In genomic region chr9:109026306-109026705, GRCh38 we compare ENCODE assay signal across 15 cellular contexts. TPM values are rescaled to one million over a fixed set of nuclear protein-coding genes. Genes with fewer than 3 reads are reported as not detected.
DNase-seq lines count a peak whose midpoint lies in the region; ATAC-seq and TF ChIP-seq lines count a peak whose summit lies in the region.
"Had no signal": no experiment of that assay in that cellular context is flagged by ENCODE, and none has a peak within 500 bp of the region (broad histone marks: within the 10 kb centered on the region; RNA-seq: fewer than 3 reads in every experiment).

No MANE protein-coding gene starts in this region.

- no peak overlapping the region for H4K91ac ChIP-seq in neuronal stem cell (ENCODE audit: low read depth, low read length, poor library complexity)

- no peaks in the 10 kb centered on the region for H3K27me3 Mint-ChIP-seq in CD4-positive, alpha-beta T cell
- H3K27me3 Mint-ChIP-seq in chondrocyte (ENCODE audit: low read depth): no peaks in the 10 kb centered on the region

- H2BK120ac ChIP-seq in neuronal stem cell (ENCODE audit: low read depth, low read length): no peak overlapping the region

- no peaks in the 10 kb centered on the region for H3K79me1 ChIP-seq in neuronal stem cell (ENCODE audit: low read depth, low read length)

- intact Hi-C loops in CD4-positive, alpha-beta T cell (cut with DNase I, micrococcal nuclease): no loop called here
- intact Hi-C loops in PC-9 (cut with micrococcal nuclease; ENCODE audit: unreplicated experiment): no loop called here
- intact Hi-C loops in gastrocnemius medialis (cut with DNase I; ENCODE audit: low total_unique reads): no loop called here

- H3K27ac Mint-ChIP-seq in CD4-positive, alpha-beta T cell: peak overlapping the region; percentile 15
- H3K27ac Mint-ChIP-seq in chondrocyte (ENCODE audit: unreplicated experiment): peak overlapping the region; percentile 71
- H3K27ac Mint-ChIP-seq: CD8-positive, alpha-beta T cell had no signal

- WGBS in neuronal stem cell (ENCODE audit: extremely low coverage in 2 of 2, insufficient read length in 2 of 2, insufficient replicate concordance in 1 of 2), 2 donors: no CpG with 5 or more reads among the region's 7 CpGs

- H3K14ac ChIP-seq in neuronal stem cell (ENCODE audit: low read length): no peak overlapping the region

- no peak for DNase-seq in CD4-positive, alpha-beta T cell
- DNase-seq in NCI-H524 treated with DMSO at 0.1 percent for 48 hours (lab: John Stamatoyannopoulos, UW) (peak; percentile 49), chondrocyte (ENCODE audit: low spot score) (no peak), neuronal stem cell (ENCODE audit: low spot score) (peak; percentile 20), PC-9 (no peak), gastrocnemius medialis (no peak)
- DNase-seq: CD8-positive, alpha-beta T cell; DMS79; IMR-90; NCI-H1436; NCI-H1930; RPMI8226; SHP77 treated with DMSO at 0.1 percent for 48 hours had no signal

- no peak overlapping the region for H3K18ac ChIP-seq in neuronal stem cell (ENCODE audit: low read length)

- H2BK12ac ChIP-seq in neuronal stem cell (ENCODE audit: low read length): no peak overlapping the region

- H3K4me1 ChIP-seq in neuronal stem cell (ENCODE audit: control insufficient read depth in 2 of 2, insufficient read depth in 1 of 2, low read depth in 1 of 2, low read length in 2 of 2): peaks cover 0 to 15% of the 10 kb centered on the region in 2 donors
- H3K4me1 ChIP-seq in PC-9 (replicated peaks; ENCODE audit: insufficient read depth): peaks cover 49% of the 10 kb centered on the region
- H3K4me1 ChIP-seq in gastrocnemius medialis: peaks cover 9 to 27% of the 10 kb centered on the region in 2 donors

- H3K27ac ChIP-seq in CD4-positive, alpha-beta T cell (ENCODE audit: low read depth, low read length): no peak overlapping the region
- peak overlapping the region; percentile 76 for H3K27ac ChIP-seq in neuronal stem cell (replicated peaks; ENCODE audit: low read length)
- no peak overlapping the region for H3K27ac ChIP-seq in PC-9
- no peak overlapping the region for H3K27ac ChIP-seq in gastrocnemius medialis

- no peaks in the 10 kb centered on the region for H3K9me3 Mint-ChIP-seq in CD4-positive, alpha-beta T cell
- H3K9me3 Mint-ChIP-seq in chondrocyte (ENCODE audit: low read depth): no peaks in the 10 kb centered on the region
- H3K9me3 Mint-ChIP-seq: CD8-positive, alpha-beta T cell had no signal

- TF ChIP-seq POLR2A in gastrocnemius medialis (IDR thresholded peaks at IDR 0.05): no peak

- H2BK5ac ChIP-seq in neuronal stem cell (ENCODE audit: low read length): no peak overlapping the region

- ATAC-seq in CD4-positive, alpha-beta T cell (ENCODE audit: poor library complexity): no peak
- ATAC-seq in HG03280 (IDR thresholded peaks at IDR 0.05; ENCODE audit: unreplicated experiment) (no peak), gastrocnemius medialis (no peak)
- ATAC-seq: CD8-positive, alpha-beta T cell; SK-N-SH treated with all-trans-retinoic acid at 6 μM for 48 hours had no signal

- no peaks in the 10 kb centered on the region for H3K27me3 ChIP-seq in CD4-positive, alpha-beta T cell (ENCODE audit: control insufficient read depth, insufficient read depth, low read length)
- H3K27me3 ChIP-seq in neuronal stem cell (ENCODE audit: control insufficient read depth in 3 of 3, insufficient read depth in 3 of 3, low read depth in 1 of 3, low read length in 3 of 3) (no peaks in the 10 kb centered on the region), PC-9 (ENCODE audit: insufficient read depth, low read depth) (no peaks in the 10 kb centered on the region), gastrocnemius medialis (no peaks in the 10 kb centered on the region)

- no peak for TF ChIP-seq CTCF in CD4-positive, alpha-beta T cell (IDR thresholded peaks at IDR 0.05)
- TF ChIP-seq CTCF in chondrocyte (IDR thresholded peaks at IDR 0.05) (no peak), PC-9 (conservative IDR thresholded peaks at IDR 0.05) (no peak), gastrocnemius medialis (IDR thresholded peaks at IDR 0.05 in 4 of 5, conservative IDR thresholded peaks at IDR 0.05 in 1 of 5) (no peak)

- no peaks in the 10 kb centered on the region for H3K9me3 ChIP-seq in CD4-positive, alpha-beta T cell (ENCODE audit: control insufficient read depth, low read length)
- no peaks in the 10 kb centered on the region for H3K9me3 ChIP-seq in neuronal stem cell (replicated peaks in 1 of 2; ENCODE audit: control insufficient read depth in 2 of 2, insufficient read depth in 1 of 2, low read depth in 1 of 2, low read length in 2 of 2)
- H3K9me3 ChIP-seq in PC-9 (ENCODE audit: insufficient read depth, low read depth): no peaks in the 10 kb centered on the region
- no peaks in the 10 kb centered on the region for H3K9me3 ChIP-seq in gastrocnemius medialis

- H3F3A ChIP-seq in PC-9 (ENCODE audit: insufficient read depth, low read depth): peaks cover 36% of the 10 kb centered on the region

- H4K20me1 ChIP-seq in PC-9 (ENCODE audit: insufficient read depth): no peaks in the 10 kb centered on the region

- POLR2A ChIA-PET in CD4-positive, alpha-beta T cell (lab: Charles Lee): no interaction called here
- POLR2A ChIA-PET in PC-9 (lab: Charles Lee; ENCODE audit: unreplicated experiment): no interaction called here

- H3K4me1 Mint-ChIP-seq in CD4-positive, alpha-beta T cell (ENCODE audit: low read depth): peaks cover 24% of the 10 kb centered on the region
- H3K4me1 Mint-ChIP-seq in chondrocyte (ENCODE audit: low read depth): peaks cover 11% of the 10 kb centered on the region

- no peaks in the 10 kb centered on the region for H3K9me2 ChIP-seq in PC-9 (ENCODE audit: insufficient read depth)

- H3K4me2 ChIP-seq in neuronal stem cell (ENCODE audit: insufficient read depth, low read length, poor library complexity, severe bottlenecking): no peak overlapping the region
- H3K4me2 ChIP-seq in PC-9: no peak overlapping the region; the same call in 1 of the 2 replicates

- BruUV-seq in PC-9 (replicated peaks; lab: Mats Ljungman, UMichigan): no TSS peak

- peaks cover 70% of the 10 kb centered on the region for H3K36me3 Mint-ChIP-seq in CD4-positive, alpha-beta T cell (ENCODE audit: low read depth)
- no peaks in the 10 kb centered on the region for H3K36me3 Mint-ChIP-seq in chondrocyte (ENCODE audit: low read depth)

- H3K36me3 ChIP-seq in neuronal stem cell (replicated peaks in 1 of 2; ENCODE audit: control insufficient read depth in 2 of 2, insufficient read depth in 2 of 2, low read length in 2 of 2) (peaks cover 0 to 61% of the 10 kb centered on the region in 2 donors), PC-9 (ENCODE audit: low read depth) (peaks cover 28% of the 10 kb centered on the region), gastrocnemius medialis (peaks cover 0 to under 1% of the 10 kb centered on the region in 2 donors)

- no peak overlapping the region for H2AK5ac ChIP-seq in neuronal stem cell (ENCODE audit: low read depth, low read length)

- peaks cover 42% of the 10 kb centered on the region for H3K79me2 ChIP-seq in PC-9 (ENCODE audit: low read depth)

- H2BK15ac ChIP-seq in neuronal stem cell (ENCODE audit: low read length): no peak overlapping the region

- H3K4ac ChIP-seq in neuronal stem cell (ENCODE audit: low read length): no peak overlapping the region

- no peak overlapping the region for H3K23ac ChIP-seq in neuronal stem cell (ENCODE audit: low read depth, low read length, poor library complexity)

- no peak overlapping the region for H4K8ac ChIP-seq in neuronal stem cell (ENCODE audit: low read depth, low read length)

- CTCF ChIA-PET in CD4-positive, alpha-beta T cell (lab: Charles Lee): no interaction called here
- CTCF ChIA-PET in PC-9 (lab: Charles Lee): no interaction called here

- H2AFZ ChIP-seq in neuronal stem cell (ENCODE audit: low read length) (no peak overlapping the region), PC-9 (no peak overlapping the region)

- no peak overlapping the region for H3K4me3 ChIP-seq in neuronal stem cell (ENCODE audit: low read length in 2 of 2)
- no peak overlapping the region for H3K4me3 ChIP-seq in PC-9
- H3K4me3 ChIP-seq in gastrocnemius medialis: no peak overlapping the region

- no peak overlapping the region for H3K4me3 Mint-ChIP-seq in CD4-positive, alpha-beta T cell
- no peak overlapping the region for H3K4me3 Mint-ChIP-seq in chondrocyte (ENCODE audit: unreplicated experiment)
- H3K4me3 Mint-ChIP-seq: CD8-positive, alpha-beta T cell had no signal

- in situ Hi-C loops in gastrocnemius medialis (cut with MboI; ENCODE audit: low sequenced_read_pairs in 4 of 4): no loop called here

- H3K9ac ChIP-seq in neuronal stem cell (ENCODE audit: low read depth, low read length, poor library complexity): no peak overlapping the region

RNA-seq across cellular contexts. Expression of gene CTNNAL1, which starts 13.0 kb away (rescaled TPM):
- total RNA-seq in CD4-positive, alpha-beta T cell: 1 to 10 TPM; 4.9 to 5.3 TPM
- total RNA-seq in chondrocyte (24.9 to 31.9 TPM (median 25.9 TPM) in 3 replicates), PC-9 (2021) (57.7 and 71.3 TPM in 2 replicates), gastrocnemius medialis (10 to 100 TPM; 17.8 to 75.4 (median 44.8) TPM)
- polyA plus RNA-seq in neuronal stem cell (2013, experiment 1 of 2): 64.7 TPM
- 66.2 TPM for polyA plus RNA-seq in neuronal stem cell (2013, experiment 2 of 2)

Comparison
In these comparisons a context has a peak if more than half of its experiments do, and no peak if none do; other contexts are left out.
1. DNase-seq: peak in NCI-H524 treated with DMSO at 0.1 percent for 48 hours (single experiment) and neuronal stem cell (single experiment); none in CD4-positive, alpha-beta T cell (0 of 10), chondrocyte (single experiment), PC-9 (0 of 2) and gastrocnemius medialis (0 of 2).